Comparison of ENCODE assay signal across 1 cellular context in the genomic region with DNA sequence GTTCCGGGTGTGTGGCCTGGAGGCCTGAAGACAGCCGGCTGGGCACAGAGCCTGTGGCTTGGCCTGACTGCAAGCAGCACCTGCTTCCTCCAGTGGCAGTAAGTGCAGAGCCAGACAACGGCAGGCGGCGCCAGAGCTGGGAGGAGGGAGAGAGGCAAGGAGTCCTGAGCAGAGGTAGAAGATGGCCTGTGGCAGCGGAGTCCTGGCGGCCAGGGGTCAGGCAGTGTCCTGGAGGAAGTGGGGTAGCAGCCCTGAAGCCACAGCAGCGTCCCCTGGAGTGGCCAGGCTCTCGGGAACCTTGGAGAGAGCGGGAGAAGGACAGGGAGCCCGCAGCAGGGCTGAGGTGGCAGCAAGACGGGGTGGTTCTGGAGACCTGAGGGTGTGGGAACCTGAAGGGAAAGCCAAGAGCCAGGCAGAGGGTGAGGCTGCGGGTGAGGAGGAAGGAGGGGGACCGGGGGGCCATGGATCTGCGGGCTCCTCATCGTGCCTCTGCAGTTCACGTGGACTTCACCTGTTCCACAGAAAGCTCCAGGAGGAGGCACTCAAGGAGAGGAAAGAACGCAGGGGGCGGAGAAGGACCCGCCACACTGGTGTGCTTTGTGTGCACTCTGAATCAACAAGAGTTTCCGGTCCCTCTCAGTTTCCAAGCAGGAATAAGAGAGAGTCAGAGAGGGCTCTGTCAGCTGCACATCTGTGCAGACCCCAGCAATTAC.
TF ChIP-seq lines count a peak whose summit lies in the region.

No MANE protein-coding gene starts in this region.

TF ChIP-seq in GM23338, 12 proteins besides CTCF, POLR2A, EP300 and RAD21 (continued from another document):
- TF ChIP-seq, protein P1, sequence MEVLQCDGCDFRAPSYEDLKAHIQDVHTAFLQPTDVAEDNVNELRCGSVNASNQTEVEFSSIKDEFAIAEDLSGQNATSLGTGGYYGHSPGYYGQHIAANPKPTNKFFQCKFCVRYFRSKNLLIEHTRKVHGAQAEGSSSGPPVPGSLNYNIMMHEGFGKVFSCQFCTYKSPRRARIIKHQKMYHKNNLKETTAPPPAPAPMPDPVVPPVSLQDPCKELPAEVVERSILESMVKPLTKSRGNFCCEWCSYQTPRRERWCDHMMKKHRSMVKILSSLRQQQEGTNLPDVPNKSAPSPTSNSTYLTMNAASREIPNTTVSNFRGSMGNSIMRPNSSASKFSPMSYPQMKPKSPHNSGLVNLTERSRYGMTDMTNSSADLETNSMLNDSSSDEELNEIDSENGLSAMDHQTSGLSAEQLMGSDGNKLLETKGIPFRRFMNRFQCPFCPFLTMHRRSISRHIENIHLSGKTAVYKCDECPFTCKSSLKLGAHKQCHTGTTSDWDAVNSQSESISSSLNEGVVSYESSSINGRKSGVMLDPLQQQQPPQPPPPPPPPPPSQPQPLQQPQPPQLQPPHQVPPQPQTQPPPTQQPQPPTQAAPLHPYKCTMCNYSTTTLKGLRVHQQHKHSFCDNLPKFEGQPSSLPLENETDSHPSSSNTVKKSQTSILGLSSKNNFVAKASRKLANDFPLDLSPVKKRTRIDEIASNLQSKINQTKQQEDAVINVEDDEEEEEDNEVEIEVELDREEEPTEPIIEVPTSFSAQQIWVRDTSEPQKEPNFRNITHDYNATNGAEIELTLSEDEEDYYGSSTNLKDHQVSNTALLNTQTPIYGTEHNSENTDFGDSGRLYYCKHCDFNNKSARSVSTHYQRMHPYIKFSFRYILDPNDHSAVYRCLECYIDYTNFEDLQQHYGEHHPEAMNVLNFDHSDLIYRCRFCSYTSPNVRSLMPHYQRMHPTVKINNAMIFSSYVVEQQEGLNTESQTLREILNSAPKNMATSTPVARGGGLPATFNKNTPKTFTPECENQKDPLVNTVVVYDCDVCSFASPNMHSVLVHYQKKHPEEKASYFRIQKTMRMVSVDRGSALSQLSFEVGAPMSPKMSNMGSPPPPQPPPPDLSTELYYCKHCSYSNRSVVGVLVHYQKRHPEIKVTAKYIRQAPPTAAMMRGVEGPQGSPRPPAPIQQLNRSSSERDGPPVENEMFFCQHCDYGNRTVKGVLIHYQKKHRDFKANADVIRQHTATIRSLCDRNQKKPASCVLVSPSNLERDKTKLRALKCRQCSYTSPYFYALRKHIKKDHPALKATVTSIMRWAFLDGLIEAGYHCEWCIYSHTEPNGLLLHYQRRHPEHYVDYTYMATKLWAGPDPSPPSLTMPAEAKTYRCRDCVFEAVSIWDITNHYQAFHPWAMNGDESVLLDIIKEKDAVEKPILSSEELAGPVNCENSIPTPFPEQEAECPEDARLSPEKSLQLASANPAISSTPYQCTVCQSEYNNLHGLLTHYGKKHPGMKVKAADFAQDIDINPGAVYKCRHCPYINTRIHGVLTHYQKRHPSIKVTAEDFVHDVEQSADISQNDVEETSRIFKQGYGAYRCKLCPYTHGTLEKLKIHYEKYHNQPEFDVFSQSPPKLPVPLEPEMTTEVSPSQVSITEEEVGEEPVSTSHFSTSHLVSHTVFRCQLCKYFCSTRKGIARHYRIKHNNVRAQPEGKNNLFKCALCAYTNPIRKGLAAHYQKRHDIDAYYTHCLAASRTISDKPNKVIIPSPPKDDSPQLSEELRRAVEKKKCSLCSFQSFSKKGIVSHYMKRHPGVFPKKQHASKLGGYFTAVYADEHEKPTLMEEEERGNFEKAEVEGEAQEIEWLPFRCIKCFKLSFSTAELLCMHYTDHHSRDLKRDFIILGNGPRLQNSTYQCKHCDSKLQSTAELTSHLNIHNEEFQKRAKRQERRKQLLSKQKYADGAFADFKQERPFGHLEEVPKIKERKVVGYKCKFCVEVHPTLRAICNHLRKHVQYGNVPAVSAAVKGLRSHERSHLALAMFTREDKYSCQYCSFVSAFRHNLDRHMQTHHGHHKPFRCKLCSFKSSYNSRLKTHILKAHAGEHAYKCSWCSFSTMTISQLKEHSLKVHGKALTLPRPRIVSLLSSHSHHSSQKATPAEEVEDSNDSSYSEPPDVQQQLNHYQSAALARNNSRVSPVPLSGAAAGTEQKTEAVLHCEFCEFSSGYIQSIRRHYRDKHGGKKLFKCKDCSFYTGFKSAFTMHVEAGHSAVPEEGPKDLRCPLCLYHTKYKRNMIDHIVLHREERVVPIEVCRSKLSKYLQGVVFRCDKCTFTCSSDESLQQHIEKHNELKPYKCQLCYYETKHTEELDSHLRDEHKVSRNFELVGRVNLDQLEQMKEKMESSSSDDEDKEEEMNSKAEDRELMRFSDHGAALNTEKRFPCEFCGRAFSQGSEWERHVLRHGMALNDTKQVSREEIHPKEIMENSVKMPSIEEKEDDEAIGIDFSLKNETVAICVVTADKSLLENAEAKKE (CRISPR knock-in tag; IDR thresholded peaks at IDR 0.05) = no peak
TF ChIP-seq in GM23338: peak in this region for 0.
